In the genomic region with DNA sequence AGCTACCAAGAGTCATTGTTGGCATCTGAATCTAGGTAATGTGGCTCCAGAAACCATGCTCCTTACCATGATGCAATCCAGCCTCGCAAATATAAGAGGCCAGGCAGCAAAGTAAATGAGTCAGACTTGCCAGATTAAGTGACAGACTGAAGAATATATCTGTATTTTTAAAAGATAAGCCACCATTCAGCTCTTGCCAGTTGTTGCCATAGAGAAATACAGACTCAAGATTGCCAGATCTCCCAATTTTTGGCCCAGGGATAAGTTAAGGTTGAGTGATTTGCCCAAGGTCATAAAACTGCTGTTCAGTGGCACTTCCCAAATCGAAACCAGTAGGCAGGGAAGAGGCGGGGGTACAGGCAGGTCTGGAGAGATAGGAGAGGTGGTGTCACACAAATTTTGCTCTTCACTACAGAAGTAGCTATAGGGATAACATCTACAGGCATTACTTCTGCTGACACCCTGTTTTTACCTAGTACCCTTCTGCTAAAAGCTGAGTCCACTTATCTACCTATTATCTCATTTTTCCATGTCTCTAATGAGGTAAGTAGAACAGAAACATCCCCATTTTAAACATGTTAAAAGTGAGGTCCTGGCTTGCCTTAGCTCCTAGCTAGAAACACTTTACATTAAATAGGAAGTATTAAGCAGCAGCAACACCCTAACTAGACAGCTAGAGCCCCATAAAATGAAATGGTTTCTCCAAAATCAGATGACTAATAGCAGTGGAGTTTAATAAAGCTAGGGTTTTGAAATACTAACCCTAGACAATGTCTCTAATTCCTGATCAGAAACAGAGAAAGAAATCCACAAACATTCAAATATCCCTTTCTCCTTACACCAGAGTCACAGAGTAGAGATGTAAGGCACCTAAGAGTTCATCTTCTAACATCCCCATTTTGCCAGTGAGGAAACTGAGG, we compare ENCODE assay signal across 9 cellular contexts. TPM values are rescaled to one million over a fixed set of nuclear protein-coding genes. Genes with fewer than 3 reads are reported as not detected.
DNase-seq lines count a peak whose midpoint lies in the region; ATAC-seq and TF ChIP-seq lines count a peak whose summit lies in the region.
"Had no signal": no experiment of that assay in that cellular context is flagged by ENCODE, and none has a peak within 500 bp of the region (broad histone marks: within the 10 kb centered on the region; RNA-seq: fewer than 3 reads in every experiment).

No MANE protein-coding gene starts in this region.

- H3K9me3 ChIP-seq in Panc1 (ENCODE audit: control insufficient read depth, insufficient read depth, low read depth, low read length) (no peaks in the 10 kb centered on the region), esophagus muscularis mucosa (no peaks in the 10 kb centered on the region)

- H3K36me3 ChIP-seq in Panc1 (ENCODE audit: control insufficient read depth, insufficient read depth, low read length) (no peaks in the 10 kb centered on the region), esophagus muscularis mucosa (no peaks in the 10 kb centered on the region)

- peak; percentile 60 to 66 for ATAC-seq in activated CD4-positive, CD25-positive, alpha-beta regulatory T cell treated with anti-CD3 and anti-CD28 coated beads, Interleukin-2, amount 50 U/mL, for 24 hours
- ATAC-seq in Panc1 (no peak), HG02642 (IDR thresholded peaks at IDR 0.05; ENCODE audit: poor library complexity, unreplicated experiment) (no peak)

- no peak for DNase-seq in activated CD4-positive, CD25-positive, alpha-beta regulatory T cell treated with anti-CD3 and anti-CD28 coated beads, Interleukin-2, amount 50 U/mL, for 72 hours
- DNase-seq in Panc1 (ENCODE audit: low read depth, low spot score), result no peak
- no peak for DNase-seq in esophagus muscularis mucosa (ENCODE audit: extremely low spot score)
- DNase-seq in skeletal muscle cell (ENCODE audit: low read depth), result peak; percentile 49
- DNase-seq in activated gamma-delta T cell treated with Interleukin-2 at 50 U/mL for 16 hours, result no peak
- DNase-seq in posterior cingulate gyrus, result no peak
- DNase-seq: naive B cell had no signal

- H3K4me1 ChIP-seq in Panc1 (ENCODE audit: control insufficient read depth, insufficient read depth, low read length), result peaks cover 25% of the 10 kb centered on the region
- H3K4me1 ChIP-seq in esophagus muscularis mucosa, result peaks cover 47 to 85% (median 73%) of the 10 kb centered on the region in 4 donors

- BruUV-seq in Panc1 (replicated peaks; lab: Mats Ljungman, UMichigan), result no TSS peak

- CTCF ChIA-PET in Panc1 (lab: Charles Lee), result interaction anchor here (0.6 kb wide), 1 partner anchor 38 kb away, joined by 3 read pairs; no protein-coding TSS in a partner anchor

- TF ChIP-seq EP300 in esophagus muscularis mucosa (IDR thresholded peaks at IDR 0.05), result no peak

- 61% methylated on average over 3 of the region's 3 CpGs for WGBS in esophagus muscularis mucosa

- H3K27me3 ChIP-seq in Panc1 (ENCODE audit: control insufficient read depth, insufficient read depth, low read length) (no peaks in the 10 kb centered on the region), esophagus muscularis mucosa (no peaks in the 10 kb centered on the region)

- POLR2A ChIA-PET in Panc1 (lab: Charles Lee), result no interaction called here

- TF ChIP-seq CTCF in Panc1 (IDR thresholded peaks at IDR 0.05), result no peak
- no peak for TF ChIP-seq CTCF in esophagus muscularis mucosa (IDR thresholded peaks at IDR 0.05)

- TF ChIP-seq POLR2A in esophagus muscularis mucosa (IDR thresholded peaks at IDR 0.05; ENCODE audit: low read depth), result no peak

- H3K4me3 ChIP-seq in Panc1 (ENCODE audit: low read depth in 2 of 2, low read length in 2 of 2) (peak overlapping the region in 1 of 2 experiments; percentile 17; a peak in 1 of 4 replicates), esophagus muscularis mucosa (no peak overlapping the region), skeletal muscle cell (ENCODE audit: low read depth, low read length) (no peak overlapping the region)

- in situ Hi-C loops in Panc1 (cut with HindIII; ENCODE audit: low pct_unique_long_range_greater_than_20kb, low sequenced_read_pairs), result no loop called here

- peak overlapping the region; percentile 76; the same call in 1 of the 2 replicates for H3K27ac ChIP-seq in Panc1 (ENCODE audit: low read length)
- H3K27ac ChIP-seq in esophagus muscularis mucosa (replicated peaks in 1 of 4), result peak overlapping the region in 3 of 4 donors; percentile 9 to 59 (median 24)

- intact Hi-C loops in Panc1 (cut with micrococcal nuclease; ENCODE audit: unreplicated experiment) (loop anchor here (10.0 kb wide), 1 partner anchor 81 kb away; no protein-coding TSS in a partner anchor), esophagus muscularis mucosa (cut with DNase I) (loop anchor here (10.0 kb wide), 1 partner anchor 261 kb away; the partner anchor contains the start of genes ERH and SLC39A9), posterior cingulate gyrus (cut with DNase I) (loop anchor here (10.0 kb wide), 1 partner anchor 61 kb away; the partner anchor contains the start of gene EXD2)

RNA-seq across cellular contexts. Expression of gene DCAF5, which starts 19.5 kb away (rescaled TPM):
- 27.6 TPM for total RNA-seq in Panc1 (2021; ENCODE audit: unreplicated experiment)
- polyA plus RNA-seq in Panc1 (2012; ENCODE audit: insufficient read length), result 18.6 TPM
- total RNA-seq in esophagus muscularis mucosa, result 10 to 100 TPM; 37.4 to 67.1 (median 46.4) TPM

RNA-seq across cellular contexts. Expression of gene EXD2, which starts 57.8 kb away (rescaled TPM):
- total RNA-seq in Panc1 (2021; ENCODE audit: unreplicated experiment) (9.5 TPM), esophagus muscularis mucosa (10 to 100 TPM; 19.7 to 34.2 (median 28.0) TPM)
- polyA plus RNA-seq in Panc1 (2012; ENCODE audit: insufficient read length), result 8.1 TPM

Comparison
In these comparisons a context has a peak if more than half of its experiments do, and no peak if none do; other contexts are left out.
1. ATAC-seq: peak in activated CD4-positive, CD25-positive, alpha-beta regulatory T cell treated with anti-CD3 and anti-CD28 coated beads, Interleukin-2, amount 50 U/mL, for 24 hours (2 of 2); none in Panc1 (single experiment) and HG02642 (single experiment).